In the genomic region with DNA sequence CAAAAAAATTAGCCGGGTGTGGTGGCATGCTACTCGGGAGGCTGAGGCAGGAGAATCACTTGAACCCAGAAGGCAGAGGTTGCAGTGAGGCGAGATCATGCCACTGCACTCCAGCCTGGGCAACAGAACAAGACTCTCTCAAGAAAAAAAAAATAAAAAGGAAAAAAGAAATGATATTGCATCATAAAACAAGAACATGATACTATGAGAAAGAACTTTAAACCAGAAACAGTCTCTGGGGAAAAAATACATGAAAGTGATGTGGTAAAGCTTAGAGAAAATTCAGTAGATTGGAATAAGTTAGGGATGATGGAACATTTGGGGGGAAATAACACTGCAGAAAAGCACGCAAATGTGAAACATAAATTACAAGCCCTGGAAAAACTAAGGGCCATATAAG, we compare ENCODE assay signal across 1 cellular context.
TF ChIP-seq lines count a peak whose summit lies in the region.

No MANE protein-coding gene starts in this region.

TF ChIP-seq in GM23338, 12 proteins besides CTCF, POLR2A, EP300 and RAD21 (continued from another document):
- TF ChIP-seq, protein P1, sequence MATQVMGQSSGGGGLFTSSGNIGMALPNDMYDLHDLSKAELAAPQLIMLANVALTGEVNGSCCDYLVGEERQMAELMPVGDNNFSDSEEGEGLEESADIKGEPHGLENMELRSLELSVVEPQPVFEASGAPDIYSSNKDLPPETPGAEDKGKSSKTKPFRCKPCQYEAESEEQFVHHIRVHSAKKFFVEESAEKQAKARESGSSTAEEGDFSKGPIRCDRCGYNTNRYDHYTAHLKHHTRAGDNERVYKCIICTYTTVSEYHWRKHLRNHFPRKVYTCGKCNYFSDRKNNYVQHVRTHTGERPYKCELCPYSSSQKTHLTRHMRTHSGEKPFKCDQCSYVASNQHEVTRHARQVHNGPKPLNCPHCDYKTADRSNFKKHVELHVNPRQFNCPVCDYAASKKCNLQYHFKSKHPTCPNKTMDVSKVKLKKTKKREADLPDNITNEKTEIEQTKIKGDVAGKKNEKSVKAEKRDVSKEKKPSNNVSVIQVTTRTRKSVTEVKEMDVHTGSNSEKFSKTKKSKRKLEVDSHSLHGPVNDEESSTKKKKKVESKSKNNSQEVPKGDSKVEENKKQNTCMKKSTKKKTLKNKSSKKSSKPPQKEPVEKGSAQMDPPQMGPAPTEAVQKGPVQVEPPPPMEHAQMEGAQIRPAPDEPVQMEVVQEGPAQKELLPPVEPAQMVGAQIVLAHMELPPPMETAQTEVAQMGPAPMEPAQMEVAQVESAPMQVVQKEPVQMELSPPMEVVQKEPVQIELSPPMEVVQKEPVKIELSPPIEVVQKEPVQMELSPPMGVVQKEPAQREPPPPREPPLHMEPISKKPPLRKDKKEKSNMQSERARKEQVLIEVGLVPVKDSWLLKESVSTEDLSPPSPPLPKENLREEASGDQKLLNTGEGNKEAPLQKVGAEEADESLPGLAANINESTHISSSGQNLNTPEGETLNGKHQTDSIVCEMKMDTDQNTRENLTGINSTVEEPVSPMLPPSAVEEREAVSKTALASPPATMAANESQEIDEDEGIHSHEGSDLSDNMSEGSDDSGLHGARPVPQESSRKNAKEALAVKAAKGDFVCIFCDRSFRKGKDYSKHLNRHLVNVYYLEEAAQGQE (IDR thresholded peaks at IDR 0.05; ENCODE audit: unreplicated experiment): no peak
- no peak for TF ChIP-seq CREB1 (CRISPR knock-in tag; IDR thresholded peaks at IDR 0.05; ENCODE audit: low read depth)
TF ChIP-seq in GM23338: peak in this region for 0.
